ENCODE assay signal across 11 cellular contexts in the genomic region with DNA sequence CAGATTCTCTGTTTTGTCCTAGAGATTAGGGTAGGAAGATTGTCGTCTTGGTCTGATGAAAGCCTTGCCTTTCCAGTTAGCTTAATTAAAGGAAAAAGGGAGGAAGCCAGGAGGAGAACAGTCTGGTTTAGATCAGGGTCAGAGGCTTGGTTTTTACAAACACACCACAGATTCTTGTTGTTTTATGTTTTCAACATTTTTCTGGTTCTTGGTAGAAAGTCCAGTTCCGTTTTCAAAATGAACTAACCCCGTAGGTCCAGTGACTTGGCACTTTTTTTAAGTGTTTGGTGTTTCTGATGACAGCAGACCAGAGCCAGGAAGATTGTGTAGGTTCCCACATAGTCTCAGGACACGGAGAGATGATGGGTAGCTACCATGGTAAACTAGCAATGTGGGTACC.
DNase-seq lines count a peak whose midpoint lies in the region; ATAC-seq, FAIRE-seq and TF ChIP-seq lines count a peak whose summit lies in the region.
"Had no signal": no experiment of that assay in that cellular context is flagged by ENCODE, and none has a peak within 500 bp of the region (broad histone marks: within the 10 kb centered on the region; RNA-seq: fewer than 3 reads in every experiment).

No MANE protein-coding gene starts in this region.

- no peak overlapping the region for H3K4me3 ChIP-seq in right lobe of liver
- H3K4me3 ChIP-seq in HepG2 (replicated peaks in 1 of 3; ENCODE audit: insufficient read depth in 1 of 3, low read depth in 2 of 3, low read length in 3 of 3) = no peak overlapping the region
- no peak overlapping the region for H3K4me3 ChIP-seq in GM12878
- H3K4me3 ChIP-seq in upper lobe of right lung = no peak overlapping the region
- H3K4me3 ChIP-seq: SJCRH30 had no signal

- RAD21 ChIA-PET in GM12878 (lab: Charles Lee; ENCODE audit: unreplicated experiment) = interaction anchor here (1.0 to 6.6 kb wide), 8 partner anchors 9 to 165 kb away, joined by 3 to 68 read pairs (median 7); no protein-coding TSS in a partner anchor

- H3K36me3 ChIP-seq in right lobe of liver = no peaks in the 10 kb centered on the region
- H3K36me3 ChIP-seq in HepG2 (replicated peaks in 1 of 2; ENCODE audit: control insufficient read depth in 1 of 2, insufficient read depth in 2 of 2, low read length in 2 of 2) = no peaks in the 10 kb centered on the region
- H3K36me3 ChIP-seq in GM12878 (ENCODE audit: control insufficient read depth in 2 of 2, insufficient read depth in 2 of 2, low read length in 1 of 2) = no peaks in the 10 kb centered on the region
- no peaks in the 10 kb centered on the region for H3K36me3 ChIP-seq in upper lobe of right lung
- H3K36me3 ChIP-seq: SJCRH30 had no signal

- SMC1A ChIA-PET in GM12878 (lab: Charles Lee; ENCODE audit: uncharacterized antibody, unreplicated experiment) = interaction anchor here (0.6 to 8.1 kb wide), 10 partner anchors 8 to 110 kb away, joined by 3 to 86 read pairs (median 6); no protein-coding TSS in a partner anchor

- WGBS in right lobe of liver (ENCODE audit: insufficient coverage, low coverage, low lambda C conversion rate, missing lambda C conversion rate) = 27% methylated on average over 4 of the region's 4 CpGs
- WGBS in HepG2 (ENCODE audit: low lambda C conversion rate) = 0% methylated on average over 4 of the region's 4 CpGs
- WGBS in GM12878 (ENCODE audit: insufficient coverage, insufficient replicate concordance, low lambda C conversion rate, missing lambda C conversion rate) = 26% methylated on average over 4 of the region's 4 CpGs

- FAIRE-seq in HepG2 (lab: Jason Lieb, UNC) = no peak
- FAIRE-seq in GM12878 (lab: Jason Lieb, UNC) = no peak
- FAIRE-seq in RCC 7860 (lab: Jason Lieb, UNC) = no peak

- BruUV-seq in HepG2 (replicated peaks; lab: Mats Ljungman, UMichigan) = no TSS peak
- no TSS peak for BruUV-seq in GM12878 (replicated peaks; lab: Mats Ljungman, UMichigan)

- no peaks in the 10 kb centered on the region for H3K4me1 ChIP-seq in right lobe of liver
- no peaks in the 10 kb centered on the region for H3K4me1 ChIP-seq in HepG2 (ENCODE audit: insufficient read depth, low read length)
- peaks cover 3% of the 10 kb centered on the region; the same call in 1 of the 2 replicates for H3K4me1 ChIP-seq in GM12878 (ENCODE audit: control insufficient read depth, insufficient read depth, low read length)
- H3K4me1 ChIP-seq in upper lobe of right lung = peaks cover 9% of the 10 kb centered on the region
- H3K4me1 ChIP-seq: SJCRH30 had no signal

- TF ChIP-seq EP300 in HepG2 (IDR thresholded peaks at IDR 0.05; ENCODE audit: low read depth in 2 of 2, low read length in 2 of 2) (no peak), HepG2 (CRISPR knock-in tag; IDR thresholded peaks at IDR 0.05; ENCODE audit: borderline replicate concordance) (no peak), GM12878 (IDR thresholded peaks at IDR 0.05; ENCODE audit: borderline replicate concordance in 1 of 2, control insufficient read depth in 1 of 2, low read depth in 2 of 2, low read length in 2 of 2) (no peak)

- H3K4me2 ChIP-seq in HepG2 (ENCODE audit: low read depth, low read length) (no peak overlapping the region), GM12878 (ENCODE audit: control insufficient read depth, insufficient read depth) (no peak overlapping the region)

- H2AFZ ChIP-seq in HepG2 (ENCODE audit: low read length) (no peak overlapping the region), GM12878 (ENCODE audit: control insufficient read depth, low read depth, low read length) (peak overlapping the region; percentile 4)

- intact Hi-C loops in right lobe of liver (cut with DNase I) = no loop called here
- intact Hi-C loops in HepG2 (cut with micrococcal nuclease; ENCODE audit: unreplicated experiment) = no loop called here
- intact Hi-C loops in GM12878 (cut with micrococcal nuclease; ENCODE audit: unreplicated experiment) = no loop called here
- intact Hi-C loops in upper lobe of right lung (cut with DNase I) = no loop called here

- CTCF ChIA-PET in HepG2 (lab: Yijun Ruan, JAX; ENCODE audit: low intra/inter-chr PET ratio, low total read pairs) = no interaction called here
- CTCF ChIA-PET in GM12878 (lab: Yijun Ruan, JAX) = interaction anchor here (0.6 to 2.7 kb wide), 7 partner anchors 9 to 60 kb away, joined by 3 to 15 read pairs (median 3); no protein-coding TSS in a partner anchor

- TF ChIP-seq CTCF in right lobe of liver (IDR thresholded peaks at IDR 0.05) (no peak), HepG2 (CRISPR knock-in tag; IDR thresholded peaks at IDR 0.05) (no peak), GM12878 (IDR thresholded peaks at IDR 0.05 in 2 of 3, conservative IDR thresholded peaks at IDR 0.05 in 1 of 3; ENCODE audit: control insufficient read depth in 2 of 3, extremely low read depth in 1 of 3, insufficient read depth in 1 of 3, low read depth in 3 of 3, low read length in 3 of 3) (no peak), upper lobe of right lung (IDR thresholded peaks at IDR 0.05) (no peak)

- no peak for TF ChIP-seq POLR2A in right lobe of liver (IDR thresholded peaks at IDR 0.05)
- TF ChIP-seq POLR2A in HepG2 (IDR thresholded peaks at IDR 0.05; ENCODE audit: insufficient read depth in 1 of 2, low read depth in 2 of 2, low read length in 2 of 2) = no peak
- TF ChIP-seq POLR2A in GM12878 (IDR thresholded peaks at IDR 0.05; ENCODE audit: low read depth, low read length) = no peak

- ATAC-seq in right lobe of liver (peak in 3 of 4 donors; percentile 17 to 46 (median 40)), HepG2 (no peak), HG03045 (IDR thresholded peaks at IDR 0.05; ENCODE audit: unreplicated experiment) (peak; percentile 21), GM12878 (peak; percentile 69), upper lobe of right lung (peak; percentile 74)

- H3K27ac ChIP-seq in right lobe of liver (peak overlapping the region in 1 of 3 donors; percentile 26), HepG2 (ENCODE audit: extremely low read length, insufficient read depth, low read length) (no peak overlapping the region), GM12878 (ENCODE audit: control insufficient read depth, insufficient read depth) (peak overlapping the region; percentile 9), upper lobe of right lung (peak overlapping the region; percentile 68)
- H3K27ac ChIP-seq: SJCRH30 had no signal

- H3K9ac ChIP-seq in HepG2 (ENCODE audit: insufficient read depth, low read depth, low read length) (no peak overlapping the region), GM12878 (ENCODE audit: control insufficient read depth, insufficient read depth, low read length) (no peak overlapping the region)

- POLR2A ChIA-PET in HepG2 (lab: Yijun Ruan, JAX) = no interaction called here
- POLR2A ChIA-PET in GM12878 (lab: Charles Lee) = interaction anchor here (1.3 to 2.4 kb wide), 3 partner anchors 9 to 15 kb away, joined by 3 to 11 read pairs (median 3); no protein-coding TSS in a partner anchor

- no peaks in the 10 kb centered on the region for H4K20me1 ChIP-seq in HepG2 (ENCODE audit: insufficient read depth, low read length)
- H4K20me1 ChIP-seq in GM12878 (ENCODE audit: control insufficient read depth, insufficient read depth) = no peaks in the 10 kb centered on the region

- H3K27me3 ChIP-seq in right lobe of liver (no peaks in the 10 kb centered on the region), HepG2 (ENCODE audit: control insufficient read depth in 1 of 2, insufficient read depth in 2 of 2, low read length in 2 of 2) (no peaks in the 10 kb centered on the region), GM12878 (replicated peaks in 1 of 2; ENCODE audit: control insufficient read depth in 2 of 2, insufficient read depth in 2 of 2, low read length in 1 of 2) (no peaks in the 10 kb centered on the region), upper lobe of right lung (no peaks in the 10 kb centered on the region)
- H3K27me3 ChIP-seq: SJCRH30 had no signal

- H3K9me3 ChIP-seq in right lobe of liver (no peaks in the 10 kb centered on the region), HepG2 (ENCODE audit: low read length) (peaks cover 10% of the 10 kb centered on the region), GM12878 (replicated peaks; ENCODE audit: control insufficient read depth, insufficient read depth, low read length) (peaks cover 16% of the 10 kb centered on the region; the same call in 2 of the 3 replicates), upper lobe of right lung (no peaks in the 10 kb centered on the region)
- H3K9me3 ChIP-seq: SJCRH30 had no signal

- no peak for TF ChIP-seq RAD21 in HepG2 (CRISPR knock-in tag; IDR thresholded peaks at IDR 0.05)
- no peak for TF ChIP-seq RAD21 in GM12878 (IDR thresholded peaks at IDR 0.05; ENCODE audit: insufficient read depth, low read depth, low read length)

- H3K79me2 ChIP-seq in HepG2 (ENCODE audit: insufficient read depth, low read length) (no peaks in the 10 kb centered on the region), GM12878 (ENCODE audit: control insufficient read depth, insufficient read depth, low read length) (no peaks in the 10 kb centered on the region)

- no peak for DNase-seq in right lobe of liver
- no peak for DNase-seq in HepG2 (ENCODE audit: low spot score)
- no peak for DNase-seq in GM12878 (ENCODE audit: low read depth, low spot score)
- DNase-seq in upper lobe of right lung = no peak
- no peak for DNase-seq in HPDE6-E6E7 (ENCODE audit: extremely low spot score)
- no peak for DNase-seq in RCC 7860 (ENCODE audit: low spot score)
- DNase-seq in activated effector memory CD4-positive, alpha-beta T cell treated with anti-CD3 and anti-CD28 coated beads, Interleukin-2, amount 50 U/mL, for 16 hours = no peak
- DNase-seq: activated gamma-delta T cell treated with Interleukin-2 at 50 U/mL for 16 hours; CD4-positive, alpha-beta memory T cell; SJCRH30 had no signal

- in situ Hi-C loops in HepG2 (cut with HindIII; ENCODE audit: extremely low pct_ligation_motif_present, low pct_unique_long_range_greater_than_20kb) = no loop called here
- in situ Hi-C loops in GM12878 (cut with MboI) = no loop called here

TF ChIP-seq in HepG2, 621 proteins besides CTCF, POLR2A, EP300 and RAD21 (continues in another document):
- TF ChIP-seq ZNF431 (CRISPR knock-in tag; IDR thresholded peaks at IDR 0.05; ENCODE audit: borderline replicate concordance, low read depth) = no peak
- TF ChIP-seq MATR3 (CRISPR knock-in tag; IDR thresholded peaks at IDR 0.05) = no peak

TF ChIP-seq in GM12878, 131 proteins besides CTCF, POLR2A, EP300 and RAD21 (continues in another document):
- TF ChIP-seq ATF7 (IDR thresholded peaks at IDR 0.05; ENCODE audit: low read depth) (no peak), BHLHE40 (IDR thresholded peaks at IDR 0.05; ENCODE audit: borderline replicate concordance in 1 of 2, low read depth in 2 of 2, low read length in 1 of 2) (no peak), RELA (IDR thresholded peaks at IDR 0.05; ENCODE audit: borderline replicate concordance, partially characterized antibody) (no peak), MXI1 (IDR thresholded peaks at IDR 0.05; ENCODE audit: low read depth, low read length) (no peak)
